12 cellular contexts compared by ENCODE assay signal in genomic region chr2:64727843-64728463, GRCh38.
A peak's percentile ranks its signal among the peaks of the same experiment; 100 is the strongest.
DNase-seq lines count a peak whose midpoint lies in the region; ATAC-seq and TF ChIP-seq lines count a peak whose summit lies in the region.
"Had no signal": no experiment of that assay in that cellular context is flagged by ENCODE, and none has a peak within 500 bp of the region (broad histone marks: within the 10 kb centered on the region; RNA-seq: fewer than 3 reads in every experiment).

No MANE protein-coding gene starts in this region.

- no peak for TF ChIP-seq EP300 in upper lobe of left lung (IDR thresholded peaks at IDR 0.05)

- no peaks in the 10 kb centered on the region for H3K9me3 ChIP-seq in upper lobe of left lung
- H3K9me3 ChIP-seq: BLaER1 had no signal

- 74 to 80% methylated on average over 10 of the region's 11 CpGs for WGBS in upper lobe of left lung, 2 donors

- DNase-seq in activated naive CD4-positive, alpha-beta T cell treated with Interleukin-2 at 50 U/mL for 16 hours = no peak
- DNase-seq in OCI-M1 (lab: John Stamatoyannopoulos, UW) (peak; percentile 54), germinal center (ENCODE audit: low spot score) (peak; percentile 17), upper lobe of left lung (peak in 1 of 2 donors; percentile 45), NCI-H2029 treated with DMSO at 0.1 percent for 48 hours (lab: John Stamatoyannopoulos, UW) (no peak), RWPE1 (ENCODE audit: low spot score) (no peak)
- DNase-seq: activated CD4-positive, alpha-beta T cell treated with anti-CD3 and anti-CD28 coated beads for 4 hours; NCI-H510A treated with DMSO at 0.1 percent for 48 hours had no signal

- H3K27me3 ChIP-seq in upper lobe of left lung = no peaks in the 10 kb centered on the region
- H3K27me3 ChIP-seq: BLaER1 had no signal

- H3K4me1 ChIP-seq in upper lobe of left lung = peaks cover 26 to 38% (median 35%) of the 10 kb centered on the region in 4 donors

- no peak overlapping the region for H3K27ac Mint-ChIP-seq in activated naive CD4-positive, alpha-beta T cell treated with anti-CD3 and anti-CD28 coated beads, Interleukin-2, amount 50 U/mL, for 24 hours

- peak overlapping the region in 3 of 4 donors; percentile 66 to 78 (median 76) for H3K27ac ChIP-seq in upper lobe of left lung
- H3K27ac ChIP-seq in RWPE1 = no peak overlapping the region

- TF ChIP-seq CTCF in upper lobe of left lung (IDR thresholded peaks at IDR 0.05) = no peak
- no peak for TF ChIP-seq CTCF in RWPE1 (conservative IDR thresholded peaks at IDR 0.05; ENCODE audit: low read depth)

- no peaks in the 10 kb centered on the region for H3K36me3 ChIP-seq in upper lobe of left lung
- H3K36me3 ChIP-seq: BLaER1 had no signal

- no peaks in the 10 kb centered on the region for H3K9me3 Mint-ChIP-seq in activated naive CD4-positive, alpha-beta T cell treated with anti-CD3 and anti-CD28 coated beads, Interleukin-2, amount 50 U/mL, for 24 hours

- CTCF ChIA-PET in RWPE1 (lab: Yijun Ruan, JAX) = interaction anchor here (0.6 to 1.0 kb wide), 2 partner anchors 21 to 51 kb away, joined by 3 read pairs; no protein-coding TSS in a partner anchor

- TF ChIP-seq POLR2A in upper lobe of left lung (IDR thresholded peaks at IDR 0.05) = no peak

- peaks cover 56% of the 10 kb centered on the region for H3K4me1 Mint-ChIP-seq in activated naive CD4-positive, alpha-beta T cell treated with anti-CD3 and anti-CD28 coated beads, Interleukin-2, amount 50 U/mL, for 24 hours

- H3K4me3 ChIP-seq in upper lobe of left lung = no peak overlapping the region
- H3K4me3 ChIP-seq: BLaER1, skin epidermis had no signal

- ATAC-seq in upper lobe of left lung (ENCODE audit: low FRiP score in 2 of 2) = no peak
- no peak for ATAC-seq in HG03460 (IDR thresholded peaks at IDR 0.05; ENCODE audit: unreplicated experiment)

- no peaks in the 10 kb centered on the region for H3K27me3 Mint-ChIP-seq in activated naive CD4-positive, alpha-beta T cell treated with anti-CD3 and anti-CD28 coated beads, Interleukin-2, amount 50 U/mL, for 24 hours

- peaks cover 2% of the 10 kb centered on the region for H3K36me3 Mint-ChIP-seq in activated naive CD4-positive, alpha-beta T cell treated with anti-CD3 and anti-CD28 coated beads, Interleukin-2, amount 50 U/mL, for 24 hours

- POLR2A ChIA-PET in RWPE1 (lab: Yijun Ruan, JAX; ENCODE audit: low non-redundant PET) = no interaction called here

- peak overlapping the region; percentile 69 for H3K4me3 Mint-ChIP-seq in activated naive CD4-positive, alpha-beta T cell treated with anti-CD3 and anti-CD28 coated beads, Interleukin-2, amount 50 U/mL, for 24 hours

Comparison
In these comparisons a context has a peak if more than half of its experiments do, and no peak if none do; other contexts are left out.
1. DNase-seq: peak in OCI-M1 (single experiment) and germinal center (single experiment); none in activated naive CD4-positive, alpha-beta T cell treated with Interleukin-2 at 50 U/mL for 16 hours (single experiment), NCI-H2029 treated with DMSO at 0.1 percent for 48 hours (single experiment) and RWPE1 (single experiment).